1 cellular context compared by ENCODE assay signal in genomic region chr2:44479127-44479887, GRCh38.
TF ChIP-seq lines count a peak whose summit lies in the region.

No MANE protein-coding gene starts in this region.

TF ChIP-seq in HCT116, 20 proteins besides CTCF, POLR2A, EP300 and RAD21 (continued from another document):
- TF ChIP-seq REST (IDR thresholded peaks at IDR 0.05; ENCODE audit: low read depth) (no peak), ZNF274 (IDR thresholded peaks at IDR 0.05; ENCODE audit: low read depth, low read length) (no peak)
